Comparison of ENCODE assay signal across 16 cellular contexts in the genomic region with DNA sequence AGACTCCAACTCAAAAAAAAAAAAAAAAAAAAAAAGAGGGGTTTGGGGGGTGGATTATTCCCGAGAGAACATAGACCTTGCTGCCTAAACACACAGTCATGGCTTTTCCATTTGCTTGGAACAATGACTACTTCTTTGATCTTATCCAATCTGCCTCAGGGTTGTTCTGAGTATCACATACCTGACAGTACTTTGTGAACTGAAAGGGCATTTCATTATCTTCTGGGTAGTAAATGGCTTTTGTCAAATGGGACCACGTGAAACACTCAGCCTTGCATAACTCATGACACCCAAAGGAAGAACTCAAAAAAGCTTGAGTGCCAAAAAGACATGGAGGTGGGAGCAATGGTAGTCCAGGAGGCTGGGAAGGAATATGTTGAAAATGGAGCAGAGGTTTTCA.
"Had no signal": no experiment of that assay in that cellular context is flagged by ENCODE, and none has a peak within 500 bp of the region (broad histone marks: within the 10 kb centered on the region; RNA-seq: fewer than 3 reads in every experiment).

No MANE protein-coding gene starts in this region.

- H3K4me3 ChIP-seq: gastroesophageal sphincter, tibial nerve had no signal

- FAIRE-seq: small intestine had no signal

- H3K27ac ChIP-seq: epithelial cell of prostate, tibial nerve had no signal

- H3K27me3 ChIP-seq: gastroesophageal sphincter, tibial nerve had no signal

- ATAC-seq: activated T-helper 17 cell treated with anti-CD3 and anti-CD28 coated beads, Interleukin-2, amount 50 U/mL, for 72 hours; effector memory CD8-positive, alpha-beta T cell; natural killer cell treated with Interleukin-12 subunit alpha and Interleukin-12 subunit beta and Interleukin-15 and Interleukin-18, amount 100 ng/mL, for 72 hours; T-helper 17 cell had no signal

- DNase-seq: activated CD4-positive, alpha-beta T cell treated with anti-CD3 and anti-CD28 coated beads, Interleukin-2, amount 10 ng/mL, durations not matched to agents 7 days and 5 days; activated CD4-positive, CD25-positive, alpha-beta regulatory T cell; activated CD8-positive, alpha-beta memory T cell treated with anti-CD3 and anti-CD28 coated beads for 24 hours; activated naive CD4-positive, alpha-beta T cell treated with anti-CD3 and anti-CD28 coated beads for 36 hours; activated T-cell treated with anti-CD3 and anti-CD28 coated beads for 4 hours; central memory CD4-positive, alpha-beta T cell; cortex of kidney; effector memory CD8-positive, alpha-beta T cell; occipital lobe; small intestine; T-helper 17 cell had no signal

- H3K9me3 ChIP-seq: gastroesophageal sphincter, tibial nerve had no signal
